34 cellular contexts compared by ENCODE assay signal in genomic region chr3:126199256-126199655, GRCh38. TPM values are rescaled to one million over a fixed set of nuclear protein-coding genes. Genes with fewer than 3 reads are reported as not detected.
"Had no signal": no experiment of that assay in that cellular context is flagged by ENCODE, and none has a peak within 500 bp of the region (broad histone marks: within the 10 kb centered on the region; RNA-seq: fewer than 3 reads in every experiment).

No MANE protein-coding gene starts in this region.

- ATAC-seq: activated CD4-positive, alpha-beta T cell treated with anti-CD3 and anti-CD28 coated beads for 36 hours; activated CD8-positive, alpha-beta memory T cell treated with anti-CD3 and anti-CD28 coated beads, Interleukin-2, amount 10 ng/mL, durations not matched to agents 7 days and 5 days; activated CD8-positive, alpha-beta T cell treated with anti-CD3 and anti-CD28 coated beads, Interleukin-2, amount 10 ng/mL, durations not matched to agents 7 days and 5 days; effector memory CD8-positive, alpha-beta T cell; gastroesophageal sphincter; heart right ventricle had no signal

- H3K27ac Mint-ChIP-seq: activated CD4-positive, alpha-beta memory T cell treated with anti-CD3 and anti-CD28 coated beads for 36 hours; activated CD4-positive, alpha-beta T cell treated with anti-CD3 and anti-CD28 coated beads for 36 hours; activated CD4-positive, alpha-beta T cell treated with anti-CD3 and anti-CD28 coated beads, Interleukin-2, amount 10 ng/mL, durations not matched to agents 24 days and 14 days; activated CD8-positive, alpha-beta memory T cell treated with anti-CD3 and anti-CD28 coated beads, Interleukin-2, amount 10 ng/mL, durations not matched to agents 7 days and 5 days; activated CD8-positive, alpha-beta T cell treated with anti-CD3 and anti-CD28 coated beads, Interleukin-2, amount 10 ng/mL, durations not matched to agents 7 days and 5 days; activated naive CD8-positive, alpha-beta T cell; activated T-helper 1 cell treated with anti-CD3 and anti-CD28 coated beads, Interleukin-12 subunit alpha, Interleukin-12 subunit beta, Interleukin-2, Interleukin-4 antibody, amounts not matched to agents 30 ng/mL and 10 ng/mL and 1 ng/mL, durations not matched to agents 14 hours and 24 hours and 36 hours; activated T-helper 2 cell treated with anti-CD3 and anti-CD28 coated beads, Interferon-gamma antibody, Interleukin-2, Interleukin-4, amounts not matched to agents 10 μg/mL and 5 μg/mL and 100 μg/mL, durations not matched to agents 14 hours and 24 hours and 36 hours; effector memory CD8-positive, alpha-beta T cell had no signal

- DNase-seq: activated CD4-positive, alpha-beta memory T cell treated with anti-CD3 and anti-CD28 coated beads for 36 hours; activated CD4-positive, alpha-beta T cell treated with anti-CD3 and anti-CD28 coated beads for 36 hours; activated CD4-positive, alpha-beta T cell treated with anti-CD3 and anti-CD28 coated beads, Interleukin-2, amount 10 ng/mL, durations not matched to agents 24 days and 14 days; activated CD4-positive, CD25-positive, alpha-beta regulatory T cell; activated CD4-positive, CD25-positive, alpha-beta regulatory T cell treated with anti-CD3 and anti-CD28 coated beads, Interleukin-2, amount 50 U/mL, for 72 hours; activated CD8-positive, alpha-beta memory T cell treated with anti-CD3 and anti-CD28 coated beads, Interleukin-2, amount 10 ng/mL, durations not matched to agents 7 days and 5 days; activated CD8-positive, alpha-beta memory T cell treated with anti-CD3 and anti-CD28 coated beads, Interleukin-2, amount 50 U/mL, for 4 hours; activated CD8-positive, alpha-beta T cell treated with anti-CD3 and anti-CD28 coated beads, Interleukin-2, amount 10 ng/mL, durations not matched to agents 7 days and 5 days; activated gamma-delta T cell; activated naive CD4-positive, alpha-beta T cell treated with anti-CD3 and anti-CD28 coated beads, Interleukin-2, amount 50 U/mL, for 16 hours; activated naive CD4-positive, alpha-beta T cell treated with Interleukin-2 at 50 U/mL for 16 hours; activated T-cell treated with anti-CD3 and anti-CD28 coated beads, Interleukin-2, amount 50 U/mL, for 1 hour; activated T-cell treated with anti-CD3 and anti-CD28 coated beads, Interleukin-2, amount 50 U/mL, for 48 hours; amniotic stem cell; anterior cingulate cortex; caudate nucleus; cortex of kidney; dermis blood vessel endothelial cell; effector CD4-positive, alpha-beta T cell; effector memory CD8-positive, alpha-beta T cell; erythroblast; esophagus squamous epithelium; foreskin melanocyte; heart right ventricle; T-helper 2 cell had no signal

- H3K4me3 ChIP-seq: esophagus squamous epithelium, gastroesophageal sphincter, heart right ventricle had no signal

- H3K4me3 Mint-ChIP-seq: activated CD4-positive, alpha-beta memory T cell treated with anti-CD3 and anti-CD28 coated beads for 36 hours; activated CD4-positive, alpha-beta T cell treated with anti-CD3 and anti-CD28 coated beads for 36 hours; activated CD4-positive, alpha-beta T cell treated with anti-CD3 and anti-CD28 coated beads, Interleukin-2, amount 10 ng/mL, durations not matched to agents 24 days and 14 days; activated CD8-positive, alpha-beta memory T cell treated with anti-CD3 and anti-CD28 coated beads, Interleukin-2, amount 10 ng/mL, durations not matched to agents 7 days and 5 days; activated CD8-positive, alpha-beta T cell treated with anti-CD3 and anti-CD28 coated beads, Interleukin-2, amount 10 ng/mL, durations not matched to agents 7 days and 5 days; activated naive CD8-positive, alpha-beta T cell; activated T-helper 1 cell treated with anti-CD3 and anti-CD28 coated beads, Interleukin-12 subunit alpha, Interleukin-12 subunit beta, Interleukin-2, Interleukin-4 antibody, amounts not matched to agents 30 ng/mL and 10 ng/mL and 1 ng/mL, durations not matched to agents 14 hours and 24 hours and 36 hours; effector memory CD8-positive, alpha-beta T cell had no signal

- H3K27me3 ChIP-seq: esophagus squamous epithelium, gastroesophageal sphincter, heart right ventricle had no signal

- H3K36me3 Mint-ChIP-seq: activated CD4-positive, alpha-beta memory T cell treated with anti-CD3 and anti-CD28 coated beads for 36 hours; activated CD8-positive, alpha-beta memory T cell treated with anti-CD3 and anti-CD28 coated beads, Interleukin-2, amount 10 ng/mL, durations not matched to agents 7 days and 5 days; activated naive CD8-positive, alpha-beta T cell had no signal

- H3K9me3 ChIP-seq: gastroesophageal sphincter had no signal

- H3K4me1 Mint-ChIP-seq: activated CD4-positive, alpha-beta T cell treated with anti-CD3 and anti-CD28 coated beads for 36 hours; activated CD4-positive, alpha-beta T cell treated with anti-CD3 and anti-CD28 coated beads, Interleukin-2, amount 10 ng/mL, durations not matched to agents 24 days and 14 days; activated CD8-positive, alpha-beta memory T cell treated with anti-CD3 and anti-CD28 coated beads, Interleukin-2, amount 10 ng/mL, durations not matched to agents 7 days and 5 days had no signal

- H3K27ac ChIP-seq: esophagus squamous epithelium, gastroesophageal sphincter, heart right ventricle had no signal

- H3K36me3 ChIP-seq: esophagus squamous epithelium, gastroesophageal sphincter, heart right ventricle had no signal

- H3K27me3 Mint-ChIP-seq: activated naive CD8-positive, alpha-beta T cell had no signal

- H3K4me1 ChIP-seq: esophagus squamous epithelium, gastroesophageal sphincter had no signal

- H3K9me3 Mint-ChIP-seq: effector memory CD8-positive, alpha-beta T cell had no signal

RNA-seq across cellular contexts. Expression of gene ALDH1L1, which starts 18.9 kb away (rescaled TPM):
- total RNA-seq: activated CD4-positive, alpha-beta memory T cell treated with anti-CD3 and anti-CD28 coated beads for 36 hours; activated CD4-positive, alpha-beta T cell treated with anti-CD3 and anti-CD28 coated beads, Interleukin-2, amount 10 ng/mL, durations not matched to agents 24 days and 14 days; activated CD8-positive, alpha-beta memory T cell treated with anti-CD3 and anti-CD28 coated beads for 36 hours; activated CD8-positive, alpha-beta memory T cell treated with anti-CD3 and anti-CD28 coated beads, Interleukin-2, amount 10 ng/mL, durations not matched to agents 7 days and 5 days; activated CD8-positive, alpha-beta T cell treated with anti-CD3 and anti-CD28 coated beads, Interleukin-2, amount 10 ng/mL, durations not matched to agents 7 days and 5 days; activated T-helper 1 cell treated with anti-CD3 and anti-CD28 coated beads, Interleukin-12 subunit alpha, Interleukin-12 subunit beta, Interleukin-2, Interleukin-4 antibody, amounts not matched to agents 30 ng/mL and 10 ng/mL and 1 ng/mL, durations not matched to agents 14 hours and 24 hours and 36 hours; activated T-helper 2 cell treated with anti-CD3 and anti-CD28 coated beads, Interferon-gamma antibody, Interleukin-2, Interleukin-4, amounts not matched to agents 10 μg/mL and 5 μg/mL and 100 μg/mL, durations not matched to agents 14 hours and 24 hours and 36 hours; astrocyte; dermis blood vessel endothelial cell; fibroblast of lung; glomerular endothelial cell; T-helper 1 cell treated with Interleukin-12 subunit alpha and Interleukin-12 subunit beta and Interleukin-4 antibody, amounts not matched to agents 30 ng/mL and 1 ng/mL, for 36 hours had no signal
- polyA plus RNA-seq: fibroblast of lung had no signal
